In genomic region chr1:231359113-231359512, GRCh38 we compare ENCODE assay signal across 1 cellular context.
TF ChIP-seq lines count a peak whose summit lies in the region.

No MANE protein-coding gene starts in this region.

TF ChIP-seq in IMR-90, 13 proteins besides CTCF, POLR2A, EP300 and RAD21:
- TF ChIP-seq ELK1 (IDR thresholded peaks at IDR 0.05; ENCODE audit: borderline replicate concordance, low read depth, low read length) (no peak), MAZ (IDR thresholded peaks at IDR 0.05; ENCODE audit: borderline replicate concordance, low read depth, low read length) (no peak), USF2 (IDR thresholded peaks at IDR 0.05; ENCODE audit: low read depth, low read length) (peak; percentile 55; the same call in 1 of the 2 replicates), MAFK (IDR thresholded peaks at IDR 0.05; ENCODE audit: low read depth, low read length) (no peak), CEBPB (IDR thresholded peaks at IDR 0.05; ENCODE audit: low read depth, low read length) (peak; percentile 96), FOS (IDR thresholded peaks at IDR 0.05; ENCODE audit: low read depth, low read length) (peak; percentile 19; the same call in 1 of the 2 replicates), RCOR1 (IDR thresholded peaks at IDR 0.05; ENCODE audit: insufficient replicate concordance, low read length) (no peak), BHLHE40 (IDR thresholded peaks at IDR 0.05; ENCODE audit: low read depth, low read length) (peak; percentile 92), MXI1 (IDR thresholded peaks at IDR 0.05; ENCODE audit: borderline replicate concordance, low read depth, low read length) (peak; percentile 52; the same call in 1 of the 2 replicates)
